Comparison of ENCODE assay signal across 19 cellular contexts in the genomic region with DNA sequence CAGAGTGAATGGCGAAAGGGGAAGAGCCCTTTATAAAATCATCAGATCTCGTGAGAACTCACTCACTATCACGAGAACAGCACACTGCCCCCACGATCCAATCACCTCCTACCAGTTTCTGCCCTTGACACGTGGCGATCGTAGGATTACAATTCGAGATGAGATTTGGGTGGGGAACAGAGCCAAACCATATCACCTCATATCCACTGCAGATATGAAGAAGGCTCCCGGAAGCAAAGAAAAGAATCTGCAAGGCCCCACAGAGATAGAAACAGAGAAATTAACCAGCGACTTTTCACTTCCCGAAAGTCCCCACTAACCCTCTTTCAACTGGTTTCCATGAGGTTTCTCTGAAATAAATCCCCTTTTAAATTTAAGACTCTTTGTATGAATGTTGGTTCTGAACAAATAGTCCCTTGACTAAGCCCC.
DNase-seq lines count a peak whose midpoint lies in the region; ATAC-seq and TF ChIP-seq lines count a peak whose summit lies in the region.
"Had no signal": no experiment of that assay in that cellular context is flagged by ENCODE, and none has a peak within 500 bp of the region (broad histone marks: within the 10 kb centered on the region; RNA-seq: fewer than 3 reads in every experiment).

No MANE protein-coding gene starts in this region.

- H3K4me1 ChIP-seq in HAP-1, result no peaks in the 10 kb centered on the region
- H3K4me1 ChIP-seq: A549 had no signal

- DNase-seq in GM10248 (ENCODE audit: extremely low spot score) (peak; percentile 51), HAP-1 (ENCODE audit: low spot score in 2 of 2) (no peak), COR-L47 (lab: John Stamatoyannopoulos, UW) (no peak)
- DNase-seq: activated CD4-positive, alpha-beta T cell treated with anti-CD3 and anti-CD28 coated beads for 1 hour; CD4-positive, CD25-positive, alpha-beta regulatory T cell; effector CD4-positive, alpha-beta T cell; H9; Kasumi-1; NCI-H187; NCI-H774; stomach had no signal

- POLR2A ChIA-PET in GM10248 (lab: Yijun Ruan, JAX), result interaction anchor here (0.6 kb wide), 1 partner anchor 464 kb away, joined by 4 read pairs; no protein-coding TSS in a partner anchor

- H3K9me3 ChIP-seq in HAP-1, result no peaks in the 10 kb centered on the region
- H3K9me3 ChIP-seq: A549, breast epithelium, stomach, vagina had no signal

- in situ Hi-C loops in HAP-1 (cut with MboI; ENCODE audit: low sequenced_read_pairs), result no loop called here

- no peak for TF ChIP-seq CTCF in GM10248 (IDR thresholded peaks at IDR 0.05; ENCODE audit: control extremely low read depth, extremely low read depth, low read depth, missing control alignments)

- peak; percentile 42 for ATAC-seq in GM19372 (IDR thresholded peaks at IDR 0.05; ENCODE audit: low read depth, unreplicated experiment)
- ATAC-seq in HG02610 (IDR thresholded peaks at IDR 0.05; ENCODE audit: unreplicated experiment), result peak; percentile 49
- ATAC-seq in HG03378 (IDR thresholded peaks at IDR 0.05; ENCODE audit: unreplicated experiment), result peak; percentile 33
- no peak for ATAC-seq in GM19324 (IDR thresholded peaks at IDR 0.05; ENCODE audit: low FRiP score, unreplicated experiment)
- no peak for ATAC-seq in HG02763 (IDR thresholded peaks at IDR 0.05; ENCODE audit: unreplicated experiment)
- ATAC-seq: A549 had no signal

- CTCF ChIA-PET in GM10248 (lab: Yijun Ruan, JAX), result interaction anchor here (1.1 kb wide), 1 partner anchor 9 kb away, joined by 4 read pairs; no protein-coding TSS in a partner anchor

- H3K36me3 ChIP-seq in HAP-1 (replicated peaks), result no peaks in the 10 kb centered on the region
- H3K36me3 ChIP-seq: breast epithelium, stomach, vagina had no signal

- H3K4me3 ChIP-seq in HAP-1, result no peak overlapping the region
- H3K4me3 ChIP-seq: A549, breast epithelium, stomach, vagina had no signal

- no peaks in the 10 kb centered on the region for H3K27me3 ChIP-seq in HAP-1 (ENCODE audit: low read depth)
- H3K27me3 ChIP-seq: breast epithelium, stomach, vagina had no signal

Comparison
In these comparisons a context has a peak if more than half of its experiments do, and no peak if none do; other contexts are left out.
1. ATAC-seq: peak in GM19372 (single experiment), HG02610 (single experiment) and HG03378 (single experiment); none in GM19324 (single experiment) and HG02763 (single experiment).